In genomic region chr14:77570706-77571293, GRCh38 we compare ENCODE assay signal across 18 cellular contexts. TPM values are rescaled to one million over a fixed set of nuclear protein-coding genes. Genes with fewer than 3 reads are reported as not detected.
DNase-seq lines count a peak whose midpoint lies in the region; TF ChIP-seq lines count a peak whose summit lies in the region.
"Had no signal": no experiment of that assay in that cellular context is flagged by ENCODE, and none has a peak within 500 bp of the region (broad histone marks: within the 10 kb centered on the region; RNA-seq: fewer than 3 reads in every experiment).

No MANE protein-coding gene starts in this region.

- no peak overlapping the region for H3K4me3 Mint-ChIP-seq in activated naive CD4-positive, alpha-beta T cell treated with anti-CD3 and anti-CD28 coated beads, Interleukin-2, amount 10 ng/mL, durations not matched to agents 7 days and 5 days
- H3K4me3 Mint-ChIP-seq in progenitor cell of endocrine pancreas (ENCODE audit: low read depth) = no peak overlapping the region
- H3K4me3 Mint-ChIP-seq: CD8-positive, alpha-beta T cell; T-helper 17 cell had no signal

- CTCF ChIA-PET in activated naive CD4-positive, alpha-beta T cell treated with anti-CD3 and anti-CD28 coated beads, Interleukin-2, amount 10 ng/mL, durations not matched to agents 7 days and 5 days (lab: Charles Lee) = no interaction called here

- 83% methylated on average over 7 of the region's 7 CpGs for WGBS in esophagus muscularis mucosa

- no peaks in the 10 kb centered on the region for H3K9me2 ChIP-seq in OCI-LY1 (ENCODE audit: low read depth, low read length)

- H3K4me2 ChIP-seq in OCI-LY1 (ENCODE audit: low read length) = no peak overlapping the region

- peak overlapping the region; percentile 56 for H3K27ac Mint-ChIP-seq in activated naive CD4-positive, alpha-beta T cell treated with anti-CD3 and anti-CD28 coated beads, Interleukin-2, amount 10 ng/mL, durations not matched to agents 7 days and 5 days
- peak overlapping the region; percentile 38 for H3K27ac Mint-ChIP-seq in progenitor cell of endocrine pancreas
- H3K27ac Mint-ChIP-seq: CD8-positive, alpha-beta T cell; T-helper 17 cell had no signal

- H3K9me3 ChIP-seq in OCI-LY1 (ENCODE audit: low read length) (no peaks in the 10 kb centered on the region), esophagus muscularis mucosa (no peaks in the 10 kb centered on the region)
- H3K9me3 ChIP-seq: sigmoid colon, stomach had no signal

- no peak overlapping the region for H2AFZ ChIP-seq in OCI-LY1 (ENCODE audit: low read length)

- H3K4me3 ChIP-seq in OCI-LY1 (ENCODE audit: low read depth, low read length, poor library complexity, severe bottlenecking) (no peak overlapping the region), esophagus muscularis mucosa (no peak overlapping the region)
- H3K4me3 ChIP-seq: sigmoid colon, stomach had no signal

- intact Hi-C loops in esophagus muscularis mucosa (cut with DNase I) = no loop called here

- H3K9ac ChIP-seq in OCI-LY1 (ENCODE audit: low read length) = no peak overlapping the region

- peaks cover 45% of the 10 kb centered on the region for H3K36me3 Mint-ChIP-seq in activated naive CD4-positive, alpha-beta T cell treated with anti-CD3 and anti-CD28 coated beads, Interleukin-2, amount 10 ng/mL, durations not matched to agents 7 days and 5 days
- H3K36me3 Mint-ChIP-seq in progenitor cell of endocrine pancreas (ENCODE audit: insufficient read depth) = peaks cover 36% of the 10 kb centered on the region

- H3F3A ChIP-seq in OCI-LY1 (ENCODE audit: insufficient read depth, low read length) = no peaks in the 10 kb centered on the region

- peaks cover 29% of the 10 kb centered on the region for H3K4me1 ChIP-seq in OCI-LY1 (ENCODE audit: insufficient read depth, low read length, severe bottlenecking)
- H3K4me1 ChIP-seq in esophagus muscularis mucosa = peaks cover 0 to 5% (median 2%) of the 10 kb centered on the region in 4 donors

- no peak for DNase-seq in activated naive CD4-positive, alpha-beta T cell treated with anti-CD3 and anti-CD28 coated beads, Interleukin-2, amount 10 ng/mL, durations not matched to agents 7 days and 5 days
- no peak for DNase-seq in activated naive CD4-positive, alpha-beta T cell treated with anti-CD3 and anti-CD28 coated beads, Interleukin-2, amount 50 U/mL, for 16 hours
- peak; percentile 7 for DNase-seq in esophagus muscularis mucosa (ENCODE audit: extremely low spot score)
- DNase-seq in progenitor cell of endocrine pancreas (ENCODE audit: low spot score, unreplicated experiment) = no peak
- DNase-seq in GM19240 (ENCODE audit: insufficient read length, low spot score) = no peak
- DNase-seq in NOMO-1 (lab: John Stamatoyannopoulos, UW; ENCODE audit: unreplicated experiment in 2 of 2) = no peak
- DNase-seq in T-helper 9 cell = no peak
- DNase-seq: CD8-positive, alpha-beta T cell; DMS79; midbrain; MV-4-11; NCI-H1930; NCI-H510A; occipital lobe; sigmoid colon; stomach; T-helper 17 cell had no signal

- H3K27me3 ChIP-seq in OCI-LY1 (ENCODE audit: insufficient read depth, low read length) = no peaks in the 10 kb centered on the region
- no peaks in the 10 kb centered on the region for H3K27me3 ChIP-seq in esophagus muscularis mucosa
- H3K27me3 ChIP-seq: sigmoid colon, stomach had no signal

- H3K27ac ChIP-seq in OCI-LY1 (ENCODE audit: low read depth, low read length, poor library complexity, severe bottlenecking) (peak overlapping the region; percentile 71), esophagus muscularis mucosa (replicated peaks in 1 of 4) (no peak overlapping the region)
- H3K27ac ChIP-seq: sigmoid colon, stomach had no signal

- no peaks in the 10 kb centered on the region for H3K79me2 ChIP-seq in OCI-LY1 (ENCODE audit: insufficient read depth, low read length)

- no peaks in the 10 kb centered on the region for H3K9me3 Mint-ChIP-seq in activated naive CD4-positive, alpha-beta T cell treated with anti-CD3 and anti-CD28 coated beads, Interleukin-2, amount 10 ng/mL, durations not matched to agents 7 days and 5 days
- no peaks in the 10 kb centered on the region for H3K9me3 Mint-ChIP-seq in progenitor cell of endocrine pancreas (ENCODE audit: low read depth)

- H3K36me3 ChIP-seq in OCI-LY1 (ENCODE audit: insufficient read depth, low read length) = peaks cover 64% of the 10 kb centered on the region
- H3K36me3 ChIP-seq in esophagus muscularis mucosa = peaks cover 0 to 40% (median 24%) of the 10 kb centered on the region in 4 donors

- no peak for TF ChIP-seq EP300 in esophagus muscularis mucosa (IDR thresholded peaks at IDR 0.05)

- H4K20me1 ChIP-seq in OCI-LY1 (ENCODE audit: insufficient read depth, low read length) = no peaks in the 10 kb centered on the region

- TF ChIP-seq POLR2A in esophagus muscularis mucosa (IDR thresholded peaks at IDR 0.05; ENCODE audit: low read depth) = no peak

- no peak for TF ChIP-seq CTCF in OCI-LY1 (IDR thresholded peaks at IDR 0.05; ENCODE audit: low read length)
- no peak for TF ChIP-seq CTCF in esophagus muscularis mucosa (IDR thresholded peaks at IDR 0.05)
- no peak for TF ChIP-seq CTCF in progenitor cell of endocrine pancreas (IDR thresholded peaks at IDR 0.05; ENCODE audit: unreplicated experiment)

- H3K4me1 Mint-ChIP-seq in activated naive CD4-positive, alpha-beta T cell treated with anti-CD3 and anti-CD28 coated beads, Interleukin-2, amount 10 ng/mL, durations not matched to agents 7 days and 5 days = no peaks in the 10 kb centered on the region
- peaks cover 4% of the 10 kb centered on the region for H3K4me1 Mint-ChIP-seq in progenitor cell of endocrine pancreas (ENCODE audit: low read depth)

- H3K27me3 Mint-ChIP-seq in activated naive CD4-positive, alpha-beta T cell treated with anti-CD3 and anti-CD28 coated beads, Interleukin-2, amount 10 ng/mL, durations not matched to agents 7 days and 5 days = no peaks in the 10 kb centered on the region
- no peaks in the 10 kb centered on the region for H3K27me3 Mint-ChIP-seq in progenitor cell of endocrine pancreas
- H3K27me3 Mint-ChIP-seq: T-helper 17 cell had no signal

RNA-seq across cellular contexts. Expression of gene SPTLC2, which starts 45.6 kb away (rescaled TPM):
- total RNA-seq in esophagus muscularis mucosa (10 to 100 TPM; 14.5 to 25.3 (median 20.1) TPM), progenitor cell of endocrine pancreas (53.6 and 54.2 TPM in 2 replicates)
